ENCODE assay signal across 1 cellular context in genomic region chr15:101189708-101190107, GRCh38.
TF ChIP-seq lines count a peak whose summit lies in the region.

No MANE protein-coding gene starts in this region.

TF ChIP-seq in H1, 55 proteins besides CTCF, POLR2A, EP300 and RAD21:
- TF ChIP-seq CTBP2 (IDR thresholded peaks at IDR 0.05; ENCODE audit: borderline replicate concordance, insufficient read depth, insufficient read length, low read length): no peak
- no peak for TF ChIP-seq KDM5A (IDR thresholded peaks at IDR 0.05; ENCODE audit: low read length)
- TF ChIP-seq TCF12 (IDR thresholded peaks at IDR 0.05; ENCODE audit: low read depth, low read length): no peak
- TF ChIP-seq CEBPB (IDR thresholded peaks at IDR 0.05; ENCODE audit: low read depth, low read length): no peak
- no peak for TF ChIP-seq HDAC6 (IDR thresholded peaks at IDR 0.05; ENCODE audit: low read depth, low read length)
- no peak for TF ChIP-seq CHD7 (IDR thresholded peaks at IDR 0.05; ENCODE audit: insufficient replicate concordance, low read length)
- no peak for TF ChIP-seq SP2 (IDR thresholded peaks at IDR 0.05; ENCODE audit: low read length)
- TF ChIP-seq BRCA1 (IDR thresholded peaks at IDR 0.05; ENCODE audit: low read depth, low read length): no peak
- no peak for TF ChIP-seq SAP30 (IDR thresholded peaks at IDR 0.05; ENCODE audit: insufficient read depth, insufficient replicate concordance, low read length)
- TF ChIP-seq BACH1 (IDR thresholded peaks at IDR 0.05; ENCODE audit: low read length): no peak
- TF ChIP-seq JUN (IDR thresholded peaks at IDR 0.05; ENCODE audit: low read depth, low read length): no peak
- no peak for TF ChIP-seq CHD1 (IDR thresholded peaks at IDR 0.05; ENCODE audit: low read depth, low read length)
